ENCODE assay signal across 16 cellular contexts in genomic region chr22:45680932-45681700, GRCh38. TPM values are rescaled to one million over a fixed set of nuclear protein-coding genes. Genes with fewer than 3 reads are reported as not detected.
DNase-seq lines count a peak whose midpoint lies in the region; ATAC-seq, FAIRE-seq and TF ChIP-seq lines count a peak whose summit lies in the region.
"Had no signal": no experiment of that assay in that cellular context is flagged by ENCODE, and none has a peak within 500 bp of the region (broad histone marks: within the 10 kb centered on the region; RNA-seq: fewer than 3 reads in every experiment).

No MANE protein-coding gene starts in this region.

- BruUV-seq in PC-3 (replicated peaks; lab: Mats Ljungman, UMichigan) (TSS peak; percentile 30), endothelial cell of umbilical vein (replicated peaks; lab: Mats Ljungman, UMichigan) (no TSS peak)

- peaks cover 87% of the 10 kb centered on the region for H3K79me2 ChIP-seq in PC-3 (ENCODE audit: low read length)
- H3K79me2 ChIP-seq in endothelial cell of umbilical vein (ENCODE audit: control insufficient read depth, insufficient read depth, low read length), result peaks cover 73% of the 10 kb centered on the region
- H3K79me2 ChIP-seq in smooth muscle cell (ENCODE audit: low read depth), result peaks cover 100% of the 10 kb centered on the region

- peak overlapping the region; percentile 74 for H3K9ac ChIP-seq in PC-3 (ENCODE audit: low read length)
- H3K9ac ChIP-seq in endothelial cell of umbilical vein (replicated peaks; ENCODE audit: extremely low read depth, insufficient read depth, low read length), result no peak overlapping the region
- H3K9ac ChIP-seq in smooth muscle cell (ENCODE audit: low read depth), result no peak overlapping the region

- intact Hi-C loops in PC-3 (cut with micrococcal nuclease) (loop anchor here (10.0 kb wide), 1 partner anchor 124 kb away; no protein-coding TSS in a partner anchor), endothelial cell of umbilical vein (cut with micrococcal nuclease) (no loop called here)
- intact Hi-C loops in activated CD4-positive, alpha-beta T cell treated with anti-CD3 and anti-CD28 coated beads, Interleukin-2, amount 10 ng/mL, durations not matched to agents 24 days and 14 days (cut with micrococcal nuclease), result no loop called here

- H3K4me2 ChIP-seq in PC-3 (ENCODE audit: low read length) (peak overlapping the region; percentile 76), endothelial cell of umbilical vein (ENCODE audit: insufficient read depth, low read length) (peak overlapping the region; percentile 3), smooth muscle cell (peak overlapping the region; percentile 36)

- H3K27ac Mint-ChIP-seq in activated CD4-positive, alpha-beta T cell treated with anti-CD3 and anti-CD28 coated beads, Interleukin-2, amount 10 ng/mL, durations not matched to agents 24 days and 14 days, result no peak overlapping the region
- H3K27ac Mint-ChIP-seq: activated naive CD8-positive, alpha-beta T cell had no signal

- H3K36me3 Mint-ChIP-seq in activated CD4-positive, alpha-beta T cell treated with anti-CD3 and anti-CD28 coated beads, Interleukin-2, amount 10 ng/mL, durations not matched to agents 24 days and 14 days (ENCODE audit: low read depth), result no peaks in the 10 kb centered on the region

- H3K4me1 ChIP-seq in PC-3 (ENCODE audit: insufficient read depth, low read length), result peaks cover 85% of the 10 kb centered on the region
- H3K4me1 ChIP-seq in endothelial cell of umbilical vein (ENCODE audit: control insufficient read depth, extremely low read depth, insufficient read depth, low read length), result peaks cover 22% of the 10 kb centered on the region
- H3K4me1 ChIP-seq in smooth muscle cell (ENCODE audit: low read depth), result peaks cover 7% of the 10 kb centered on the region

- no peak for FAIRE-seq in endothelial cell of umbilical vein (lab: Jason Lieb, UNC)

- POLR2A ChIA-PET in PC-3 (lab: Charles Lee; ENCODE audit: unreplicated experiment), result interaction anchor here (0.6 kb wide), 1 partner anchor 9 kb away, joined by 3 read pairs; the partner anchor contains the start of gene ATXN10
- POLR2A ChIA-PET in endothelial cell of umbilical vein (lab: Charles Lee), result no interaction called here

- H3K36me3 ChIP-seq in PC-3 (ENCODE audit: low read depth, low read length) (no peaks in the 10 kb centered on the region), endothelial cell of umbilical vein (ENCODE audit: control insufficient read depth in 2 of 2, extremely low read depth in 1 of 2, insufficient read depth in 2 of 2, low read length in 2 of 2) (no peaks in the 10 kb centered on the region), smooth muscle cell (ENCODE audit: low read depth) (no peaks in the 10 kb centered on the region)
- H3K36me3 ChIP-seq: esophagus muscularis mucosa, vagina had no signal

- no peaks in the 10 kb centered on the region for H3K9me1 ChIP-seq in endothelial cell of umbilical vein (replicated peaks; ENCODE audit: control insufficient read depth, extremely low read depth, insufficient read depth, low read length)

- H3F3A ChIP-seq in PC-3 (ENCODE audit: low read length, unreplicated experiment), result peaks cover 14% of the 10 kb centered on the region
- H3F3A ChIP-seq in smooth muscle cell (ENCODE audit: low read depth), result no peaks in the 10 kb centered on the region

- no peak for TF ChIP-seq POLR2A in endothelial cell of umbilical vein (IDR thresholded peaks at IDR 0.05; ENCODE audit: low read depth, low read length)

- CTCF ChIA-PET in PC-3 (lab: Charles Lee) (no interaction called here), endothelial cell of umbilical vein (lab: Charles Lee) (interaction anchor here (0.9 to 2.0 kb wide), 2 partner anchors 12 to 183 kb away, joined by 4 to 8 read pairs; no protein-coding TSS in a partner anchor)

- H3K27ac ChIP-seq in PC-3 (ENCODE audit: low read length) (peak overlapping the region; percentile 98), endothelial cell of umbilical vein (ENCODE audit: insufficient read depth, low read depth, low read length) (no peak overlapping the region), smooth muscle cell (ENCODE audit: low read depth) (peak overlapping the region; percentile 5)
- H3K27ac ChIP-seq: esophagus muscularis mucosa, vagina had no signal

- no peak overlapping the region for H3K4me3 Mint-ChIP-seq in activated CD4-positive, alpha-beta T cell treated with anti-CD3 and anti-CD28 coated beads, Interleukin-2, amount 10 ng/mL, durations not matched to agents 24 days and 14 days
- H3K4me3 Mint-ChIP-seq: activated naive CD8-positive, alpha-beta T cell had no signal

- ATAC-seq in PC-3 (peak; percentile 29), GM18519 (IDR thresholded peaks at IDR 0.05; ENCODE audit: low FRiP score, unreplicated experiment) (no peak), GM19467 (IDR thresholded peaks at IDR 0.05; ENCODE audit: unreplicated experiment) (no peak)
- ATAC-seq: right cardiac atrium had no signal

- H3K9me2 ChIP-seq in PC-3 (replicated peaks; ENCODE audit: low read length), result no peaks in the 10 kb centered on the region

- H3K9me3 ChIP-seq in PC-3 (ENCODE audit: low read length) (no peaks in the 10 kb centered on the region), endothelial cell of umbilical vein (replicated peaks; ENCODE audit: control insufficient read depth, insufficient read depth, low read length) (no peaks in the 10 kb centered on the region), smooth muscle cell (replicated peaks; ENCODE audit: low read depth) (no peaks in the 10 kb centered on the region)
- H3K9me3 ChIP-seq: esophagus muscularis mucosa, vagina had no signal

- H2AFZ ChIP-seq in PC-3 (ENCODE audit: low read length), result no peak overlapping the region
- no peak overlapping the region for H2AFZ ChIP-seq in endothelial cell of umbilical vein (ENCODE audit: low read depth, low read length)
- H2AFZ ChIP-seq in smooth muscle cell (ENCODE audit: low read depth), result no peak overlapping the region

- H3K4me3 ChIP-seq in PC-3 (ENCODE audit: low read length), result peak overlapping the region; percentile 42; the same call in 1 of the 2 replicates
- no peak overlapping the region for H3K4me3 ChIP-seq in endothelial cell of umbilical vein (replicated peaks in 1 of 3; ENCODE audit: insufficient read depth in 1 of 3, low read depth in 1 of 3, low read length in 3 of 3)
- H3K4me3 ChIP-seq in smooth muscle cell, result no peak overlapping the region
- H3K4me3 ChIP-seq: esophagus muscularis mucosa, vagina had no signal

- H3K27me3 ChIP-seq in PC-3 (ENCODE audit: low read length) (no peaks in the 10 kb centered on the region), endothelial cell of umbilical vein (ENCODE audit: control insufficient read depth in 2 of 2, insufficient read depth in 2 of 2, low read length in 2 of 2) (no peaks in the 10 kb centered on the region), smooth muscle cell (ENCODE audit: low read depth) (no peaks in the 10 kb centered on the region)
- H3K27me3 ChIP-seq: esophagus muscularis mucosa, vagina had no signal

- H3K4me1 Mint-ChIP-seq in activated CD4-positive, alpha-beta T cell treated with anti-CD3 and anti-CD28 coated beads, Interleukin-2, amount 10 ng/mL, durations not matched to agents 24 days and 14 days, result peaks cover 6% of the 10 kb centered on the region

- no peak for TF ChIP-seq CTCF in PC-3 (conservative IDR thresholded peaks at IDR 0.05; ENCODE audit: low read depth, low read length)
- no peak for TF ChIP-seq CTCF in endothelial cell of umbilical vein (IDR thresholded peaks at IDR 0.05; ENCODE audit: extremely low read depth in 1 of 2, insufficient read depth in 1 of 2, low read depth in 1 of 2, low read length in 2 of 2)
- TF ChIP-seq CTCF in smooth muscle cell (IDR thresholded peaks at IDR 0.05; ENCODE audit: borderline replicate concordance, insufficient read depth, poor library complexity, severe bottlenecking), result no peak

- H4K20me1 ChIP-seq in PC-3 (ENCODE audit: low read length), result no peaks in the 10 kb centered on the region
- H4K20me1 ChIP-seq in endothelial cell of umbilical vein (replicated peaks; ENCODE audit: control insufficient read depth, extremely low read depth, insufficient read depth, low read length), result peaks cover 27% of the 10 kb centered on the region
- peaks cover 100% of the 10 kb centered on the region for H4K20me1 ChIP-seq in smooth muscle cell (ENCODE audit: low read depth)

- WGBS in smooth muscle cell (ENCODE audit: low lambda C conversion rate), result 82% methylated on average over 5 of the region's 5 CpGs

- no peaks in the 10 kb centered on the region for H3K27me3 Mint-ChIP-seq in activated CD4-positive, alpha-beta T cell treated with anti-CD3 and anti-CD28 coated beads, Interleukin-2, amount 10 ng/mL, durations not matched to agents 24 days and 14 days
- H3K27me3 Mint-ChIP-seq: activated naive CD8-positive, alpha-beta T cell had no signal

- no peaks in the 10 kb centered on the region for H3K9me3 Mint-ChIP-seq in activated CD4-positive, alpha-beta T cell treated with anti-CD3 and anti-CD28 coated beads, Interleukin-2, amount 10 ng/mL, durations not matched to agents 24 days and 14 days

- dilution Hi-C loops in endothelial cell of umbilical vein (cut with MboI; ENCODE audit: extremely low pct_ligation_motif_present, low sequenced_read_pairs), result no loop called here

- DNase-seq in GM03348 (ENCODE audit: low spot score) (peak; percentile 28), PC-3 (peak; percentile 83), endothelial cell of umbilical vein (ENCODE audit: low read depth, low spot score) (peak; percentile 35), smooth muscle cell (lab: John Stamatoyannopoulos, UW; ENCODE audit: unreplicated experiment) (no peak)
- no peak for DNase-seq in activated CD4-positive, alpha-beta T cell treated with anti-CD3 and anti-CD28 coated beads, Interleukin-2, amount 10 ng/mL, durations not matched to agents 24 days and 14 days
- DNase-seq: activated CD4-positive, CD25-positive, alpha-beta regulatory T cell; Calu3; NCI-H1092 treated with DMSO at 0.1 percent for 48 hours; NCI-H2227 treated with DMSO at 0.1 percent for 48 hours; right cardiac atrium; stimulated activated naive CD4-positive, alpha-beta T cell had no signal

TF ChIP-seq in endothelial cell of umbilical vein, 7 proteins besides CTCF, POLR2A, EP300 and RAD21 (continues in another document):
- peak; percentile 88 for TF ChIP-seq GATA2 (IDR thresholded peaks at IDR 0.05; ENCODE audit: insufficient read depth, insufficient read length, low read depth, low read length)

RNA-seq across cellular contexts. Expression of gene ATXN10, which starts 9.5 kb away (rescaled TPM):
- total RNA-seq in PC-3 (2014; rRNA removed) (40.6 and 56.3 TPM in 2 replicates), endothelial cell of umbilical vein (91.9 and 107 TPM in 2 replicates), smooth muscle cell (117 and 140 TPM in 2 replicates)
- polyA plus RNA-seq in endothelial cell of umbilical vein (48.5 and 73.2 TPM in 2 replicates), smooth muscle cell (131 and 164 TPM in 2 replicates)
- polyA plus RNA-seq in endothelial cell of umbilical vein (2011; cell fraction: cytosol; rRNA removed), result 108 and 118 TPM in 2 replicates
- polyA plus RNA-seq in endothelial cell of umbilical vein (2011; cell fraction: nucleus; rRNA removed), result 61.4 and 67.8 TPM in 2 replicates
- 95.3 and 134 TPM in 2 replicates for polyA plus RNA-seq in endothelial cell of umbilical vein (2012)
- polyA minus RNA-seq in endothelial cell of umbilical vein, result 222 and 286 TPM in 2 replicates
- polyA minus RNA-seq in endothelial cell of umbilical vein (2011; cell fraction: cytosol; rRNA and poly(A)+ RNA removed), result 42.4 TPM
- polyA minus RNA-seq in endothelial cell of umbilical vein (2011; cell fraction: nucleus; rRNA and poly(A)+ RNA removed), result 67.5 and 93.3 TPM in 2 replicates
- 121 and 122 TPM in 2 replicates for total RNA-seq in activated CD4-positive, alpha-beta T cell treated with anti-CD3 and anti-CD28 coated beads, Interleukin-2, amount 10 ng/mL, durations not matched to agents 24 days and 14 days

Comparison
In these comparisons a context has a peak if more than half of its experiments do, and no peak if none do; other contexts are left out.
1. DNase-seq: peak in GM03348 (single experiment), PC-3 (single experiment) and endothelial cell of umbilical vein (single experiment); none in smooth muscle cell (single experiment) and activated CD4-positive, alpha-beta T cell treated with anti-CD3 and anti-CD28 coated beads, Interleukin-2, amount 10 ng/mL, durations not matched to agents 24 days and 14 days (single experiment).
2. H3K4me2 ChIP-seq: peak in every context shown above with its lines; median percentile 76 in PC-3; 36 in smooth muscle cell; 3 in endothelial cell of umbilical vein.